In genomic region chr2:86370579-86370978, GRCh38 we compare ENCODE assay signal across 29 cellular contexts. TPM values are rescaled to one million over a fixed set of nuclear protein-coding genes. Genes with fewer than 3 reads are reported as not detected.
DNase-seq lines count a peak whose midpoint lies in the region; ATAC-seq and TF ChIP-seq lines count a peak whose summit lies in the region.
"Had no signal": no experiment of that assay in that cellular context is flagged by ENCODE, and none has a peak within 500 bp of the region (broad histone marks: within the 10 kb centered on the region; RNA-seq: fewer than 3 reads in every experiment).

No MANE protein-coding gene starts in this region.

- H3K9me3 ChIP-seq in Panc1 (ENCODE audit: control insufficient read depth, insufficient read depth, low read depth, low read length) = no peaks in the 10 kb centered on the region
- H3K9me3 ChIP-seq in naive thymus-derived CD4-positive, alpha-beta T cell (ENCODE audit: control insufficient read depth in 2 of 3, low read length in 3 of 3) = no peaks in the 10 kb centered on the region
- H3K9me3 ChIP-seq: esophagus squamous epithelium, gastrocnemius medialis, Peyer's patch, upper lobe of left lung had no signal

- H3K4me3 ChIP-seq in GM06990 (replicated peaks; ENCODE audit: low read depth, low read length) = no peak overlapping the region
- no peak overlapping the region for H3K4me3 ChIP-seq in Panc1 (ENCODE audit: low read depth in 2 of 2, low read length in 2 of 2)
- H3K4me3 ChIP-seq in naive thymus-derived CD4-positive, alpha-beta T cell (ENCODE audit: low read length) = no peak overlapping the region
- H3K4me3 ChIP-seq: BLaER1, esophagus squamous epithelium, gastrocnemius medialis, Peyer's patch, skin epidermis, upper lobe of left lung had no signal

- peaks cover 4% of the 10 kb centered on the region; the same call in 1 of the 2 replicates for H3K4me1 ChIP-seq in Panc1 (ENCODE audit: control insufficient read depth, insufficient read depth, low read length)
- peaks cover 6 to 51% of the 10 kb centered on the region in 2 donors for H3K4me1 ChIP-seq in naive thymus-derived CD4-positive, alpha-beta T cell (ENCODE audit: control insufficient read depth in 2 of 2, insufficient read depth in 2 of 2, low read length in 2 of 2)
- H3K4me1 ChIP-seq: gastrocnemius medialis had no signal

- H3K27ac ChIP-seq in Panc1 (ENCODE audit: low read length) = no peak overlapping the region
- no peak overlapping the region for H3K27ac ChIP-seq in naive thymus-derived CD4-positive, alpha-beta T cell (ENCODE audit: low read depth, low read length)
- H3K27ac ChIP-seq: BLaER1, esophagus squamous epithelium, gastrocnemius medialis, Peyer's patch, skin epidermis, upper lobe of left lung had no signal

- H3K36me3 Mint-ChIP-seq in naive thymus-derived CD4-positive, alpha-beta T cell = peaks cover 0 to 15% (median 4%) of the 10 kb centered on the region in 5 donors

- CTCF ChIA-PET in Panc1 (lab: Charles Lee) = no interaction called here
- CTCF ChIA-PET in naive thymus-derived CD4-positive, alpha-beta T cell (lab: Charles Lee) = interaction anchor here (1.0 to 6.2 kb wide), 2 partner anchors 72 to 148 kb away, joined by 3 to 50 read pairs; no protein-coding TSS in a partner anchor

- H3K36me3 ChIP-seq in GM06990 (ENCODE audit: control insufficient read depth, insufficient read depth, low read length) (no peaks in the 10 kb centered on the region), Panc1 (ENCODE audit: control insufficient read depth, insufficient read depth, low read length) (no peaks in the 10 kb centered on the region)
- H3K36me3 ChIP-seq in naive thymus-derived CD4-positive, alpha-beta T cell (ENCODE audit: control insufficient read depth in 2 of 3, insufficient read depth in 3 of 3, low read length in 3 of 3) = no peaks in the 10 kb centered on the region
- H3K36me3 ChIP-seq: BLaER1, esophagus squamous epithelium, gastrocnemius medialis, Peyer's patch, upper lobe of left lung had no signal

- H3K27me3 Mint-ChIP-seq in naive thymus-derived CD4-positive, alpha-beta T cell = peaks cover 0 to 8% (median 0%) of the 10 kb centered on the region in 5 donors

- TF ChIP-seq CTCF in GM06990 (IDR thresholded peaks at IDR 0.05; ENCODE audit: insufficient read depth, low read length, poor library complexity, severe bottlenecking) (peak; percentile 3), Panc1 (IDR thresholded peaks at IDR 0.05) (peak; percentile 24)

- H3K27me3 ChIP-seq in GM06990 (replicated peaks; ENCODE audit: control insufficient read depth, insufficient read depth, low read length) = no peaks in the 10 kb centered on the region
- peaks cover 4% of the 10 kb centered on the region for H3K27me3 ChIP-seq in Panc1 (ENCODE audit: control insufficient read depth, insufficient read depth, low read length)
- no peaks in the 10 kb centered on the region for H3K27me3 ChIP-seq in naive thymus-derived CD4-positive, alpha-beta T cell (ENCODE audit: control insufficient read depth in 2 of 2, insufficient read depth in 2 of 2, low read length in 2 of 2)
- H3K27me3 ChIP-seq: BLaER1, esophagus squamous epithelium, gastrocnemius medialis, Peyer's patch, upper lobe of left lung had no signal

- in situ Hi-C loops in Panc1 (cut with HindIII; ENCODE audit: low pct_unique_long_range_greater_than_20kb, low sequenced_read_pairs) = no loop called here

- no TSS peak for BruUV-seq in Panc1 (replicated peaks; lab: Mats Ljungman, UMichigan)

- H3K9me3 Mint-ChIP-seq in naive thymus-derived CD4-positive, alpha-beta T cell = peaks cover 0 to 12% (median 6%) of the 10 kb centered on the region in 11 donors

- peak overlapping the region in 4 of 10 donors; percentile 18 to 84 (median 48) for H3K4me3 Mint-ChIP-seq in naive thymus-derived CD4-positive, alpha-beta T cell
- H3K4me3 Mint-ChIP-seq: immature natural killer cell had no signal

- DNase-seq in NCI-H2171 treated with DMSO at 0.1 percent for 48 hours (lab: John Stamatoyannopoulos, UW) (peak; percentile 2), NCI-H2171 (lab: John Stamatoyannopoulos, UW) (no peak), GM06990 (ENCODE audit: extremely low read depth, insufficient read length) (no peak), Panc1 (ENCODE audit: low read depth, low spot score) (no peak)
- no peak for DNase-seq in naive thymus-derived CD4-positive, alpha-beta T cell
- no peak for DNase-seq in stimulated activated CD4-positive, alpha-beta T cell treated with anti-CD3 and anti-CD28 coated beads, Interleukin-2, amount 100 ng/mL, for 24 hours
- DNase-seq in activated T-cell treated with anti-CD3 and anti-CD28 coated beads, Interleukin-2, amount 50 U/mL, for 1 hour = no peak
- DNase-seq: activated CD4-positive, alpha-beta T cell treated with anti-CD3 and anti-CD28 coated beads for 1 hour; activated naive CD4-positive, alpha-beta T cell; activated T-cell treated with anti-CD3 and anti-CD28 coated beads, Interleukin-2, amount 50 U/mL, for 48 hours; amygdala; cortex of kidney; esophagus squamous epithelium; gastrocnemius medialis; hippocampal formation; immature natural killer cell; mesenchymal stem cell; NCI-H1105; NCI-H2029 treated with DMSO at 0.1 percent for 48 hours; NK-92 treated with Interleukin-12 subunit alpha and Interleukin-12 subunit beta, amount 100 ng/mL, for 24 hours; occipital lobe; Peyer's patch; stimulated activated CD4-positive, alpha-beta T cell treated with anti-CD3 and anti-CD28 coated beads, Interleukin-1b, Interleukin-23, amount 100 ng/mL, for 48 hours; substantia nigra; upper lobe of left lung had no signal

- peaks cover 24 to 82% (median 66%) of the 10 kb centered on the region in 7 donors for H3K4me1 Mint-ChIP-seq in naive thymus-derived CD4-positive, alpha-beta T cell

- peak overlapping the region in 6 of 9 donors; percentile 73 to 94 (median 89) for H3K27ac Mint-ChIP-seq in naive thymus-derived CD4-positive, alpha-beta T cell
- H3K27ac Mint-ChIP-seq: immature natural killer cell had no signal

- intact Hi-C loops in Panc1 (cut with micrococcal nuclease; ENCODE audit: unreplicated experiment) = loop anchor here (5.0 kb wide), 1 partner anchor 173 kb away; the partner anchor contains the start of genes IMMT and MRPL35
- intact Hi-C loops in naive thymus-derived CD4-positive, alpha-beta T cell (cut with micrococcal nuclease) = loop anchor here in 1 of 2 donors (10.0 kb wide), 1 partner anchor 304 kb away; no protein-coding TSS in a partner anchor

- no peak for ATAC-seq in Panc1
- ATAC-seq in naive thymus-derived CD4-positive, alpha-beta T cell = no peak
- no peak for ATAC-seq in GM19328 (IDR thresholded peaks at IDR 0.05; ENCODE audit: unreplicated experiment)
- ATAC-seq: gastrocnemius medialis had no signal

- POLR2A ChIA-PET in Panc1 (lab: Charles Lee) = no interaction called here
- POLR2A ChIA-PET in naive thymus-derived CD4-positive, alpha-beta T cell (lab: Charles Lee) = interaction anchor here (0.6 to 8.1 kb wide), 6 partner anchors 72 to 252 kb away, joined by 3 to 97 read pairs (median 3); partner anchors contain the start of gene KDM3A

RNA-seq across cellular contexts. Expression of gene REEP1, which starts 33.2 kb away (rescaled TPM):
- 0.23 TPM for total RNA-seq in Panc1 (2021; ENCODE audit: unreplicated experiment)
- polyA plus RNA-seq in Panc1 (2012; ENCODE audit: insufficient read length) = 0.12 TPM
- total RNA-seq in naive thymus-derived CD4-positive, alpha-beta T cell = under 1 TPM; 0.22 to 0.45 (median 0.29) TPM
- polyA plus RNA-seq in naive thymus-derived CD4-positive, alpha-beta T cell = under 1 TPM; 0.05 to 0.41 TPM
- total RNA-seq: NCI-H460 had no signal
- polyA plus RNA-seq: immature natural killer cell had no signal
